Comparison of ENCODE assay signal across 15 cellular contexts in the genomic region with DNA sequence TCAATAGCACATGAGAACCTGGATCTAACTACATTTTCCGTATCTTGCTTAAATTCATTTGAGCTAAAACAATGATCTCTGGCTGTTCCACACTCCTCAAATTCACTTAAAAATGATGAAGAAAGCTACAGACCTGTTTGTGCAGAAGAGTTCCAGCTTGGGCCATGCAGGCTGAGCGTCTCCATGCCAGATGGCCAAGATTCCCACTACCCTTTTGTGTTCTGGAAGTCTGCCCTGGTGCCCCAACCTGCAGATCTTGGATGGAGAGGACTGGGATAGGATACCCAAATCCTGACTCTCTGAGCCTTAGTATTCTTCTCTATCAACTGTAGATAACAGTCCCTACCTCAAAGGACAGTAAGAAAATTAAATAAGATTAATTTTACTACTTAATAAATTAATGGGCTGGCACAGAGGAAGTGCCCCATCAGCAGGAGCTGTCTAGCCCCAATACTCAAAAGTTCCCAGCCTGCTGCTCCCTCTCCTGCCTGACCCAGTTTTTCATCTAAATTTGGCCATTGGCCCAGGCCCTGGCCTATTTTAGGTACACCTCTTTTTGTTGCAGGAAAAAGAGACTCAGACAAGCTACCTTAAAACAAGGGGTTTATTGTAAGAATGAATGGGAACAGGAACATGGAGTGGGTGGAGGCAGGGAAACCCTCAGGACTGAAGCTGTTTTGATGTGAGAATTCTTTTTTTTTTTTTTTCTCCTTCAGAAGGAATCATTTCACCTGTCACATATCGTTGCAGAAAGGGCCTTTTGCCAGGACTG.
DNase-seq lines count a peak whose midpoint lies in the region; ATAC-seq and TF ChIP-seq lines count a peak whose summit lies in the region.
"Had no signal": no experiment of that assay in that cellular context is flagged by ENCODE, and none has a peak within 500 bp of the region (broad histone marks: within the 10 kb centered on the region; RNA-seq: fewer than 3 reads in every experiment).

No MANE protein-coding gene starts in this region.

- peaks cover 6% of the 10 kb centered on the region for H3K4me1 Mint-ChIP-seq in chondrocyte (ENCODE audit: low read depth)
- no peaks in the 10 kb centered on the region for H3K4me1 Mint-ChIP-seq in CD4-positive, alpha-beta T cell (ENCODE audit: low read depth)
- H3K4me1 Mint-ChIP-seq: WTC11 had no signal

- CTCF ChIA-PET in CD4-positive, alpha-beta T cell (lab: Charles Lee): interaction anchor here (1.6 kb wide), 1 partner anchor 20 kb away, joined by 3 read pairs; no protein-coding TSS in a partner anchor

- no peak for TF ChIP-seq POLR2A in body of pancreas (IDR thresholded peaks at IDR 0.05)

- no peaks in the 10 kb centered on the region for H3K36me3 ChIP-seq in body of pancreas (replicated peaks in 1 of 2; ENCODE audit: insufficient read depth in 1 of 2, low read depth in 2 of 2)
- peaks cover 3% of the 10 kb centered on the region for H3K36me3 ChIP-seq in muscle layer of colon (ENCODE audit: insufficient read depth, low read length)

- POLR2A ChIA-PET in CD4-positive, alpha-beta T cell (lab: Charles Lee): no interaction called here

- H3K4me1 ChIP-seq in body of pancreas (peaks cover 23% of the 10 kb centered on the region), muscle layer of colon (ENCODE audit: insufficient read depth, low read length) (peaks cover 20% of the 10 kb centered on the region)

- H3K9me3 Mint-ChIP-seq in chondrocyte (ENCODE audit: low read depth): peaks cover 4% of the 10 kb centered on the region
- H3K9me3 Mint-ChIP-seq in CD4-positive, alpha-beta T cell: no peaks in the 10 kb centered on the region

- H3K4me3 Mint-ChIP-seq in chondrocyte (ENCODE audit: unreplicated experiment): no peak overlapping the region
- no peak overlapping the region for H3K4me3 Mint-ChIP-seq in CD4-positive, alpha-beta T cell
- H3K4me3 Mint-ChIP-seq: naive thymus-derived CD4-positive, alpha-beta T cell; WTC11 had no signal

- H3K9me3 ChIP-seq in body of pancreas: no peaks in the 10 kb centered on the region
- no peaks in the 10 kb centered on the region for H3K9me3 ChIP-seq in muscle layer of colon (ENCODE audit: low read length)
- H3K9me3 ChIP-seq in CD4-positive, alpha-beta T cell (ENCODE audit: control insufficient read depth, low read length): no peaks in the 10 kb centered on the region
- H3K9me3 ChIP-seq: SK-N-SH had no signal

- H3K27ac ChIP-seq in body of pancreas (peak overlapping the region; percentile 15 to 68 (median 52)), muscle layer of colon (ENCODE audit: low read depth, low read length) (peak overlapping the region; percentile 4)
- H3K27ac ChIP-seq in CD4-positive, alpha-beta T cell (ENCODE audit: low read depth, low read length): no peak overlapping the region
- H3K27ac ChIP-seq: GM23248 had no signal

- intact Hi-C loops in body of pancreas (cut with DNase I): no loop called here
- intact Hi-C loops in CD4-positive, alpha-beta T cell (cut with DNase I, micrococcal nuclease): no loop called here

- no peak overlapping the region for H3K9ac ChIP-seq in muscle layer of colon (ENCODE audit: low read length)
- H3K9ac ChIP-seq: GM23248, SK-N-SH had no signal

- ATAC-seq in body of pancreas (peak; percentile 70), GM18868 (IDR thresholded peaks at IDR 0.05; ENCODE audit: unreplicated experiment) (no peak), GM21381 (IDR thresholded peaks at IDR 0.05; ENCODE audit: unreplicated experiment) (no peak)
- no peak for ATAC-seq in CD4-positive, alpha-beta T cell (ENCODE audit: poor library complexity)
- ATAC-seq: naive thymus-derived CD4-positive, alpha-beta T cell had no signal

- H3K4me3 ChIP-seq in body of pancreas (no peak overlapping the region), muscle layer of colon (ENCODE audit: low read depth in 1 of 2, low read length in 2 of 2) (no peak overlapping the region)
- H3K4me3 ChIP-seq: GM23248 had no signal

- no peaks in the 10 kb centered on the region for H3K27me3 Mint-ChIP-seq in chondrocyte (ENCODE audit: low read depth)
- H3K27me3 Mint-ChIP-seq in CD4-positive, alpha-beta T cell: no peaks in the 10 kb centered on the region

- DNase-seq in DMS 273 (lab: John Stamatoyannopoulos, UW; ENCODE audit: unreplicated experiment) (peak; percentile 73), NCI-H1092 (lab: John Stamatoyannopoulos, UW) (peak; percentile 31), body of pancreas (peak; percentile 38 to 69 (median 66)), chondrocyte (ENCODE audit: low spot score) (no peak)
- no peak for DNase-seq in CD4-positive, alpha-beta T cell
- DNase-seq: activated CD8-positive, alpha-beta memory T cell treated with anti-CD3 and anti-CD28 coated beads, Interleukin-2, amount 50 U/mL, for 4 hours; GM23248; KBM-7; naive thymus-derived CD4-positive, alpha-beta T cell; small intestine had no signal

- WGBS in body of pancreas, 2 donors: 37 to 41% methylated on average over 3 of the region's 3 CpGs

- H3K27ac Mint-ChIP-seq in chondrocyte (ENCODE audit: unreplicated experiment): no peak overlapping the region
- no peak overlapping the region for H3K27ac Mint-ChIP-seq in CD4-positive, alpha-beta T cell
- H3K27ac Mint-ChIP-seq: WTC11 had no signal

- H3K27me3 ChIP-seq in body of pancreas: no peaks in the 10 kb centered on the region
- H3K27me3 ChIP-seq in muscle layer of colon (ENCODE audit: control insufficient read depth in 1 of 2, insufficient read depth in 2 of 2, low read length in 2 of 2): no peaks in the 10 kb centered on the region
- no peaks in the 10 kb centered on the region for H3K27me3 ChIP-seq in CD4-positive, alpha-beta T cell (ENCODE audit: control insufficient read depth, insufficient read depth, low read length)

- TF ChIP-seq CTCF in body of pancreas (IDR thresholded peaks at IDR 0.05) (no peak), chondrocyte (IDR thresholded peaks at IDR 0.05) (no peak)
- TF ChIP-seq CTCF in CD4-positive, alpha-beta T cell (IDR thresholded peaks at IDR 0.05): no peak

- H3K36me3 Mint-ChIP-seq in chondrocyte (ENCODE audit: low read depth): peaks cover 32% of the 10 kb centered on the region
- H3K36me3 Mint-ChIP-seq in CD4-positive, alpha-beta T cell (ENCODE audit: low read depth): peaks cover 37% of the 10 kb centered on the region

Comparison
In these comparisons a context has a peak if more than half of its experiments do, and no peak if none do; other contexts are left out.
1. DNase-seq: peak in DMS 273 (single experiment), NCI-H1092 (single experiment) and body of pancreas (4 of 4); none in chondrocyte (single experiment) and CD4-positive, alpha-beta T cell (0 of 10).